ENCODE assay signal across 12 cellular contexts in the genomic region with DNA sequence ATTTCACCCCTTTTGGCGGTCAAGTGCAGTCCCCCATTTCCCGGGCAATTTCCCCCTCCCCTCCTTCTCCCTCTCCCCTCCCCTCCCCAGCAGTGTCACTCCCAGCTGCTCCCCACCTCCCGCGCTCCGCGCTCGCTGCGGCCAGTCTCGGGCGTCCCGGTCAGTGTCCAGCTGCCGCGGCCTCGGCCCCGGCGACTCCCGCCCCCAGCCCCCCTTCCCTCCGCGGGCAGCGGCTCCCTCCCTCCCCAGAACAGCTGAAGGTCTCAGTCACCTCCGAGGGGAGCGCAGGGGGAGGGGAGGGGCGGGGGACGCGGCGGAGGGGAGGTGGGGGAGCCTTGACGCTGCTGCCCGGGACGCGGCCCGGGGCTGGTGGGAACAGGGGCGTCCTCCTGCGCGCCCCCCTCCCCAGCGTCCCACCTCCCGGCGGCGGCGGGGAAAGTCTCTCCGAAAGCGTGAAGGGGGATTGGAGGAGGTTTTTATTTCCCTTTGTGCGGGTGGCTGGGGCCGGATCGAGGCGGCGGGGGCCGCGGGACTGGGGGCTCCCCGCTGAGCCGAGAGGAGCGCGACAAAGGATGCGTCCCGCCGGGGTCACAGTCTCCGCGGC. TPM values are rescaled to one million over a fixed set of nuclear protein-coding genes. Genes with fewer than 3 reads are reported as not detected.
A peak's percentile ranks its signal among the peaks of the same experiment; 100 is the strongest.
DNase-seq lines count a peak whose midpoint lies in the region; ATAC-seq and TF ChIP-seq lines count a peak whose summit lies in the region.
"Had no signal": no experiment of that assay in that cellular context is flagged by ENCODE, and none has a peak within 500 bp of the region (broad histone marks: within the 10 kb centered on the region; RNA-seq: fewer than 3 reads in every experiment).

A gene with protein sequence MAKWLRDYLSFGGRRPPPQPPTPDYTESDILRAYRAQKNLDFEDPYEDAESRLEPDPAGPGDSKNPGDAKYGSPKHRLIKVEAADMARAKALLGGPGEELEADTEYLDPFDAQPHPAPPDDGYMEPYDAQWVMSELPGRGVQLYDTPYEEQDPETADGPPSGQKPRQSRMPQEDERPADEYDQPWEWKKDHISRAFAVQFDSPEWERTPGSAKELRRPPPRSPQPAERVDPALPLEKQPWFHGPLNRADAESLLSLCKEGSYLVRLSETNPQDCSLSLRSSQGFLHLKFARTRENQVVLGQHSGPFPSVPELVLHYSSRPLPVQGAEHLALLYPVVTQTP (plus strand): TSS at position 341 of the 604 bp plus-strand sequence. CDS start 798 bp downstream, outside the sequence.

- no peaks in the 10 kb centered on the region for H3K36me3 Mint-ChIP-seq in CD8-positive, alpha-beta T cell
- no peaks in the 10 kb centered on the region for H3K36me3 Mint-ChIP-seq in osteocyte (ENCODE audit: unreplicated experiment)

- ATAC-seq in CD8-positive, alpha-beta T cell, result no peak
- ATAC-seq in GM19452 (IDR thresholded peaks at IDR 0.05; ENCODE audit: unreplicated experiment) (no peak), GM18867 (IDR thresholded peaks at IDR 0.05; ENCODE audit: unreplicated experiment) (no peak), PC-3 (no peak)

- POLR2A ChIA-PET in CD8-positive, alpha-beta T cell (lab: Charles Lee), result no interaction called here
- POLR2A ChIA-PET in PC-3 (lab: Charles Lee; ENCODE audit: unreplicated experiment), result no interaction called here

- BruUV-seq in PC-3 (replicated peaks; lab: Mats Ljungman, UMichigan), result no TSS peak

- H3K9ac ChIP-seq in PC-3 (ENCODE audit: low read length), result no peak within 1 kb of the TSS

- H3K9me3 Mint-ChIP-seq in CD8-positive, alpha-beta T cell, result no peaks in the 10 kb centered on the region
- no peaks in the 10 kb centered on the region for H3K9me3 Mint-ChIP-seq in osteocyte (ENCODE audit: unreplicated experiment)
- H3K9me3 Mint-ChIP-seq: activated naive CD4-positive, alpha-beta T cell treated with anti-CD3 and anti-CD28 coated beads, Interleukin-2, amount 50 U/mL, for 72 hours had no signal

- H2AFZ ChIP-seq in PC-3 (ENCODE audit: low read length), result no peak within 1 kb of the TSS

- peaks cover 12% of the 10 kb centered on the region for H3K4me1 ChIP-seq in CD8-positive, alpha-beta T cell (ENCODE audit: insufficient read depth, low read length)
- H3K4me1 ChIP-seq in left ventricle myocardium inferior (peaks cover 20% of the 10 kb centered on the region), PC-3 (ENCODE audit: insufficient read depth, low read length) (no peaks in the 10 kb centered on the region)

- H3K36me3 ChIP-seq in CD8-positive, alpha-beta T cell (ENCODE audit: insufficient read depth, low read length), result no peaks in the 10 kb centered on the region
- H3K36me3 ChIP-seq in left ventricle myocardium inferior, result no peaks in the 10 kb centered on the region
- H3K36me3 ChIP-seq in PC-3 (ENCODE audit: low read depth, low read length), result no peaks in the 10 kb centered on the region

- H3K27me3 Mint-ChIP-seq in CD8-positive, alpha-beta T cell (ENCODE audit: low read depth), result peaks cover 19% of the 10 kb centered on the region
- peaks cover 36% of the 10 kb centered on the region for H3K27me3 Mint-ChIP-seq in osteocyte (ENCODE audit: unreplicated experiment)

- H3K27ac Mint-ChIP-seq in CD8-positive, alpha-beta T cell, result no peak within 1 kb of the TSS
- no peak within 1 kb of the TSS for H3K27ac Mint-ChIP-seq in osteocyte (ENCODE audit: unreplicated experiment)
- H3K27ac Mint-ChIP-seq: activated naive CD4-positive, alpha-beta T cell treated with anti-CD3 and anti-CD28 coated beads, Interleukin-2, amount 50 U/mL, for 72 hours had no signal

- peaks cover 6% of the 10 kb centered on the region for H3K4me1 Mint-ChIP-seq in CD8-positive, alpha-beta T cell (ENCODE audit: low read depth)
- peaks cover 8% of the 10 kb centered on the region for H3K4me1 Mint-ChIP-seq in osteocyte (ENCODE audit: unreplicated experiment)

- TF ChIP-seq CTCF in CD8-positive, alpha-beta T cell (IDR thresholded peaks at IDR 0.05), result no peak
- TF ChIP-seq CTCF in left ventricle myocardium inferior (IDR thresholded peaks at IDR 0.05; ENCODE audit: borderline replicate concordance) (no peak), osteocyte (IDR thresholded peaks at IDR 0.05) (no peak), PC-3 (conservative IDR thresholded peaks at IDR 0.05; ENCODE audit: low read depth, low read length) (no peak)

- H4K20me1 ChIP-seq in PC-3 (ENCODE audit: low read length), result no peaks in the 10 kb centered on the region

- H3K4me3 ChIP-seq in CD8-positive, alpha-beta T cell (ENCODE audit: low read depth, low read length), result no peak within 1 kb of the TSS
- H3K4me3 ChIP-seq in left ventricle myocardium inferior, result peak within 1 kb of the TSS; percentile 59
- H3K4me3 ChIP-seq in PC-3 (ENCODE audit: low read length), result no peak within 1 kb of the TSS

- H3K27ac ChIP-seq in CD8-positive, alpha-beta T cell (ENCODE audit: low read depth, low read length), result no peak within 1 kb of the TSS
- H3K27ac ChIP-seq in left ventricle myocardium inferior (replicated peaks) (no peak within 1 kb of the TSS), PC-3 (ENCODE audit: low read length) (no peak within 1 kb of the TSS)

- no peak for DNase-seq in CD8-positive, alpha-beta T cell
- DNase-seq in NCI-H2171 (lab: John Stamatoyannopoulos, UW), result peak; percentile 37
- no peak for DNase-seq in left ventricle myocardium inferior
- no peak for DNase-seq in osteocyte (ENCODE audit: extremely low spot score, unreplicated experiment)
- no peak for DNase-seq in RPMI8226
- no peak for DNase-seq in PC-3
- DNase-seq: foreskin fibroblast, NCI-H187 had no signal

- H3K27me3 ChIP-seq in CD8-positive, alpha-beta T cell (ENCODE audit: insufficient read depth, low read length), result peaks cover 12% of the 10 kb centered on the region
- H3K27me3 ChIP-seq in left ventricle myocardium inferior (ENCODE audit: low read depth) (peaks cover 62% of the 10 kb centered on the region), PC-3 (ENCODE audit: low read length) (peaks cover 9% of the 10 kb centered on the region)

- no peaks in the 10 kb centered on the region for H3K9me2 ChIP-seq in PC-3 (replicated peaks; ENCODE audit: low read length)

- H3F3A ChIP-seq in PC-3 (ENCODE audit: low read length, unreplicated experiment), result no peaks in the 10 kb centered on the region

- H3K4me2 ChIP-seq in PC-3 (ENCODE audit: low read length), result no peak within 1 kb of the TSS

- H3K4me3 Mint-ChIP-seq in CD8-positive, alpha-beta T cell, result peak within 1 kb of the TSS; percentile 58
- peak within 1 kb of the TSS; percentile 67 for H3K4me3 Mint-ChIP-seq in osteocyte (ENCODE audit: unreplicated experiment)

- no peaks in the 10 kb centered on the region for H3K79me2 ChIP-seq in PC-3 (ENCODE audit: low read length)

- H3K9me3 ChIP-seq in CD8-positive, alpha-beta T cell (ENCODE audit: low read length), result no peaks in the 10 kb centered on the region
- H3K9me3 ChIP-seq in left ventricle myocardium inferior (replicated peaks) (no peaks in the 10 kb centered on the region), PC-3 (ENCODE audit: low read length) (no peaks in the 10 kb centered on the region)

- intact Hi-C loops in CD8-positive, alpha-beta T cell (cut with DNase I, micrococcal nuclease), result no loop called here
- intact Hi-C loops in left ventricle myocardium inferior (cut with micrococcal nuclease), result no loop called here
- intact Hi-C loops in PC-3 (cut with micrococcal nuclease), result no loop called here

- CTCF ChIA-PET in CD8-positive, alpha-beta T cell (lab: Charles Lee), result no interaction called here
- CTCF ChIA-PET in PC-3 (lab: Charles Lee), result no interaction called here

RNA-seq across cellular contexts. Expression of the gene that starts here (rescaled TPM):
- under 1 TPM in 1 of 2 experiments, not detected in 1; 0.11 TPM for total RNA-seq in CD8-positive, alpha-beta T cell
- total RNA-seq in left ventricle myocardium inferior, result 0.16 TPM
- total RNA-seq in osteocyte, result 0.21 TPM in 1 of 2 replicates, not detected in the other
- 0.11 TPM in 1 of 2 replicates, not detected in the other for total RNA-seq in PC-3 (2014; rRNA removed)
- total RNA-seq: activated naive CD4-positive, alpha-beta T cell treated with anti-CD3 and anti-CD28 coated beads, Interleukin-2, amount 50 U/mL, for 72 hours; T-helper 2 cell treated with Interferon-gamma antibody and Interleukin-4, amounts not matched to agents 100 ng/mL and 5 ng/mL, for 36 hours had no signal
